10 cellular contexts compared by ENCODE assay signal in genomic region chr5:157219491-157220271, GRCh38. TPM values are rescaled to one million over a fixed set of nuclear protein-coding genes. Genes with fewer than 3 reads are reported as not detected.
DNase-seq lines count a peak whose midpoint lies in the region; ATAC-seq, FAIRE-seq and TF ChIP-seq lines count a peak whose summit lies in the region.
"Had no signal": no experiment of that assay in that cellular context is flagged by ENCODE, and none has a peak within 500 bp of the region (broad histone marks: within the 10 kb centered on the region; RNA-seq: fewer than 3 reads in every experiment).

No MANE protein-coding gene starts in this region.

- H3K4me3 Mint-ChIP-seq in CD4-positive, alpha-beta T cell, result peak overlapping the region; percentile 27
- peak overlapping the region; percentile 40 for H3K4me3 Mint-ChIP-seq in activated T-helper 2 cell treated with anti-CD3 and anti-CD28 coated beads, Interferon-gamma antibody, Interleukin-2, Interleukin-4, amounts not matched to agents 10 μg/mL and 5 μg/mL and 100 μg/mL, durations not matched to agents 14 hours and 24 hours and 36 hours (ENCODE audit: low read depth)
- H3K4me3 Mint-ChIP-seq in type B pancreatic cell, result no peak overlapping the region

- POLR2A ChIA-PET in CD4-positive, alpha-beta T cell (lab: Charles Lee), result interaction anchor here (0.8 to 9.5 kb wide), 6 partner anchors 13 to 77 kb away, joined by 3 to 121 read pairs (median 6); partner anchors contain the start of gene MED7

- H3K36me3 Mint-ChIP-seq in CD4-positive, alpha-beta T cell (ENCODE audit: low read depth), result peaks cover 98% of the 10 kb centered on the region
- peaks cover 96% of the 10 kb centered on the region for H3K36me3 Mint-ChIP-seq in activated T-helper 2 cell treated with anti-CD3 and anti-CD28 coated beads, Interferon-gamma antibody, Interleukin-2, Interleukin-4, amounts not matched to agents 10 μg/mL and 5 μg/mL and 100 μg/mL, durations not matched to agents 14 hours and 24 hours and 36 hours (ENCODE audit: low read depth)
- no peaks in the 10 kb centered on the region for H3K36me3 Mint-ChIP-seq in type B pancreatic cell

- peak overlapping the region; percentile 80 for H3K27ac Mint-ChIP-seq in CD4-positive, alpha-beta T cell
- H3K27ac Mint-ChIP-seq in activated T-helper 2 cell treated with anti-CD3 and anti-CD28 coated beads, Interferon-gamma antibody, Interleukin-2, Interleukin-4, amounts not matched to agents 10 μg/mL and 5 μg/mL and 100 μg/mL, durations not matched to agents 14 hours and 24 hours and 36 hours, result peak overlapping the region; percentile 94
- H3K27ac Mint-ChIP-seq in type B pancreatic cell, result no peak overlapping the region

- no peak for TF ChIP-seq CTCF in CD4-positive, alpha-beta T cell (IDR thresholded peaks at IDR 0.05)
- TF ChIP-seq CTCF in type B pancreatic cell (conservative IDR thresholded peaks at IDR 0.05), result no peak

- CTCF ChIA-PET in CD4-positive, alpha-beta T cell (lab: Charles Lee), result interaction anchor here (0.9 kb wide), 1 partner anchor 13 kb away, joined by 3 read pairs; no protein-coding TSS in a partner anchor

- H3K9me3 ChIP-seq in CD4-positive, alpha-beta T cell (ENCODE audit: control insufficient read depth, low read length), result no peaks in the 10 kb centered on the region

- no peaks in the 10 kb centered on the region for H3K9me3 Mint-ChIP-seq in CD4-positive, alpha-beta T cell
- no peaks in the 10 kb centered on the region for H3K9me3 Mint-ChIP-seq in activated T-helper 2 cell treated with anti-CD3 and anti-CD28 coated beads, Interferon-gamma antibody, Interleukin-2, Interleukin-4, amounts not matched to agents 10 μg/mL and 5 μg/mL and 100 μg/mL, durations not matched to agents 14 hours and 24 hours and 36 hours
- no peaks in the 10 kb centered on the region for H3K9me3 Mint-ChIP-seq in type B pancreatic cell

- no peaks in the 10 kb centered on the region for H3K27me3 ChIP-seq in CD4-positive, alpha-beta T cell (ENCODE audit: control insufficient read depth, insufficient read depth, low read length)

- no peak for DNase-seq in CD4-positive, alpha-beta T cell
- DNase-seq in GM19239 (ENCODE audit: insufficient read length, low spot score) (no peak), type B pancreatic cell (ENCODE audit: extremely low spot score, unreplicated experiment) (no peak), NCI-H748 (lab: John Stamatoyannopoulos, UW; ENCODE audit: unreplicated experiment) (no peak), NCI-H1092 (lab: John Stamatoyannopoulos, UW) (no peak)
- no peak for DNase-seq in activated T-helper 2 cell treated with anti-CD3 and anti-CD28 coated beads, Interferon-gamma antibody, Interleukin-2, Interleukin-4, amounts not matched to agents 10 μg/mL and 5 μg/mL and 100 μg/mL, durations not matched to agents 14 hours and 24 hours and 36 hours (ENCODE audit: low spot score)
- DNase-seq: SW 1271 had no signal

- peak; percentile 82 for FAIRE-seq in GM19239 (lab: Jason Lieb, UNC)
- FAIRE-seq: colon had no signal

- no peak for ATAC-seq in CD4-positive, alpha-beta T cell (ENCODE audit: poor library complexity)
- ATAC-seq in HG03045 (IDR thresholded peaks at IDR 0.05; ENCODE audit: unreplicated experiment) (peak; percentile 75), SK-N-SH treated with all-trans-retinoic acid at 6 μM for 48 hours (no peak)

- intact Hi-C loops in CD4-positive, alpha-beta T cell (cut with DNase I, micrococcal nuclease), result no loop called here
- intact Hi-C loops in activated T-helper 2 cell treated with anti-CD3 and anti-CD28 coated beads, Interferon-gamma antibody, Interleukin-2, Interleukin-4, amounts not matched to agents 10 μg/mL and 5 μg/mL and 100 μg/mL, durations not matched to agents 14 hours and 24 hours and 36 hours (cut with micrococcal nuclease), result loop anchor here (1.0 to 5.0 kb wide), 3 partner anchors 21 to 187 kb away; partner anchors contain the start of gene CYFIP2

- peak overlapping the region; percentile 72 for H3K27ac ChIP-seq in CD4-positive, alpha-beta T cell (ENCODE audit: low read depth, low read length)

- H3K4me1 Mint-ChIP-seq in CD4-positive, alpha-beta T cell (ENCODE audit: low read depth), result peaks cover 85% of the 10 kb centered on the region
- peaks cover 79% of the 10 kb centered on the region for H3K4me1 Mint-ChIP-seq in activated T-helper 2 cell treated with anti-CD3 and anti-CD28 coated beads, Interferon-gamma antibody, Interleukin-2, Interleukin-4, amounts not matched to agents 10 μg/mL and 5 μg/mL and 100 μg/mL, durations not matched to agents 14 hours and 24 hours and 36 hours (ENCODE audit: low read depth)
- H3K4me1 Mint-ChIP-seq in type B pancreatic cell (ENCODE audit: unreplicated experiment), result no peaks in the 10 kb centered on the region

- no peaks in the 10 kb centered on the region for H3K27me3 Mint-ChIP-seq in CD4-positive, alpha-beta T cell
- no peaks in the 10 kb centered on the region for H3K27me3 Mint-ChIP-seq in activated T-helper 2 cell treated with anti-CD3 and anti-CD28 coated beads, Interferon-gamma antibody, Interleukin-2, Interleukin-4, amounts not matched to agents 10 μg/mL and 5 μg/mL and 100 μg/mL, durations not matched to agents 14 hours and 24 hours and 36 hours (ENCODE audit: low read depth)
- no peaks in the 10 kb centered on the region for H3K27me3 Mint-ChIP-seq in type B pancreatic cell

TF ChIP-seq in SK-N-SH treated with all-trans-retinoic acid at 6 μM for 48 hours, 23 proteins besides CTCF, POLR2A, EP300 and RAD21 (continues in another document):
- no peak for TF ChIP-seq POU6F1 (CRISPR knock-in tag; IDR thresholded peaks at IDR 0.05; ENCODE audit: borderline replicate concordance, low read depth)
- TF ChIP-seq GLIS3 (CRISPR knock-in tag; IDR thresholded peaks at IDR 0.05), result no peak
- TF ChIP-seq ESRRG (CRISPR knock-in tag; IDR thresholded peaks at IDR 0.05), result no peak
- no peak for TF ChIP-seq SNAI2 (CRISPR knock-in tag; IDR thresholded peaks at IDR 0.05)
- TF ChIP-seq ZFP3 (CRISPR knock-in tag; IDR thresholded peaks at IDR 0.05), result no peak
- no peak for TF ChIP-seq RARB (CRISPR knock-in tag; IDR thresholded peaks at IDR 0.05)
- no peak for TF ChIP-seq ZNF565 (CRISPR knock-in tag; conservative IDR thresholded peaks at IDR 0.05; ENCODE audit: low read depth)
- TF ChIP-seq CSDC2 (CRISPR knock-in tag; IDR thresholded peaks at IDR 0.05), result no peak
- TF ChIP-seq ZC3H10 (CRISPR knock-in tag; IDR thresholded peaks at IDR 0.05), result no peak
- TF ChIP-seq ARNTL (CRISPR knock-in tag; IDR thresholded peaks at IDR 0.05; ENCODE audit: borderline replicate concordance, low read depth), result no peak
- no peak for TF ChIP-seq CREB5 (CRISPR knock-in tag; IDR thresholded peaks at IDR 0.05; ENCODE audit: low read depth)

RNA-seq across cellular contexts. Expression of gene ITK, which starts 39.0 kb away (rescaled TPM):
- total RNA-seq in CD4-positive, alpha-beta T cell, result 100 to 1,000 TPM; 289 to 292 TPM
- total RNA-seq in activated T-helper 2 cell treated with anti-CD3 and anti-CD28 coated beads, Interferon-gamma antibody, Interleukin-2, Interleukin-4, amounts not matched to agents 10 μg/mL and 5 μg/mL and 100 μg/mL, durations not matched to agents 14 hours and 24 hours and 36 hours, result 313 and 319 TPM in 2 replicates
- not detected in 2 replicates for total RNA-seq in type B pancreatic cell (ENCODE audit: low replicate concordance)

RNA-seq across cellular contexts. Expression of gene CYFIP2, which starts 46.2 kb away (rescaled TPM):
- 100 to 1,000 TPM; 271 to 287 TPM for total RNA-seq in CD4-positive, alpha-beta T cell
- 171 and 182 TPM in 2 replicates for total RNA-seq in activated T-helper 2 cell treated with anti-CD3 and anti-CD28 coated beads, Interferon-gamma antibody, Interleukin-2, Interleukin-4, amounts not matched to agents 10 μg/mL and 5 μg/mL and 100 μg/mL, durations not matched to agents 14 hours and 24 hours and 36 hours
- total RNA-seq in type B pancreatic cell (ENCODE audit: low replicate concordance), result 59.4 and 61.4 TPM in 2 replicates

RNA-seq across cellular contexts. Expression of gene GARIN3, which starts 53.6 kb away (rescaled TPM):
- not detected for total RNA-seq in CD4-positive, alpha-beta T cell
- 0.23 and 0.30 TPM in 2 replicates for total RNA-seq in activated T-helper 2 cell treated with anti-CD3 and anti-CD28 coated beads, Interferon-gamma antibody, Interleukin-2, Interleukin-4, amounts not matched to agents 10 μg/mL and 5 μg/mL and 100 μg/mL, durations not matched to agents 14 hours and 24 hours and 36 hours
- not detected in 2 replicates for total RNA-seq in type B pancreatic cell (ENCODE audit: low replicate concordance)

Comparison
In these comparisons a context has a peak if more than half of its experiments do, and no peak if none do; other contexts are left out.
1. RNA of gene ITK, which starts 39.0 kb away (total RNA-seq): 313 to 319 TPM in activated T-helper 2 cell treated with anti-CD3 and anti-CD28 coated beads, Interferon-gamma antibody, Interleukin-2, Interleukin-4, amounts not matched to agents 10 μg/mL and 5 μg/mL and 100 μg/mL, durations not matched to agents 14 hours and 24 hours and 36 hours and 289 to 292 TPM in CD4-positive, alpha-beta T cell; not detected in type B pancreatic cell; every median in the first group is over 100 times any median in the second.